ENCODE assay signal across 23 cellular contexts in genomic region chr5:31007672-31008071, GRCh38.
"Had no signal": no experiment of that assay in that cellular context is flagged by ENCODE, and none has a peak within 500 bp of the region (broad histone marks: within the 10 kb centered on the region; RNA-seq: fewer than 3 reads in every experiment).

No MANE protein-coding gene starts in this region.

- H3K9me3 ChIP-seq: colonic mucosa, mucosa of descending colon, thyroid gland, uterus had no signal

- H3K27me3 Mint-ChIP-seq: activated B cell treated with CpG ODN at 0.5 μM for 24 hours; activated CD4-positive, alpha-beta memory T cell treated with anti-CD3 and anti-CD28 coated beads for 36 hours; activated T-cell treated with anti-CD3 and anti-CD28 coated beads, Interleukin-2, amount 50 U/mL, for 24 hours; brain; central memory CD8-positive, alpha-beta T cell; naive B cell; progenitor cell of endocrine pancreas had no signal

- H3K27ac ChIP-seq: colonic mucosa, thyroid gland, uterus had no signal

- H3K4me1 ChIP-seq: colonic mucosa, thyroid gland, uterus had no signal

- H3K36me3 ChIP-seq: colonic mucosa, thyroid gland, uterus had no signal

- H3K4me3 Mint-ChIP-seq: activated B cell treated with CpG ODN at 0.5 μM for 24 hours; activated CD4-positive, alpha-beta memory T cell treated with anti-CD3 and anti-CD28 coated beads for 36 hours; activated naive CD4-positive, alpha-beta T cell treated with anti-CD3 and anti-CD28 coated beads for 36 hours; activated T-cell treated with anti-CD3 and anti-CD28 coated beads, Interleukin-2, amount 50 U/mL, for 24 hours; brain; central memory CD8-positive, alpha-beta T cell; naive B cell; neural crest cell; T-helper 2 cell treated with Interferon-gamma antibody and Interleukin-4, amounts not matched to agents 5 μg/mL and 100 μg/mL, for 36 hours had no signal

- ATAC-seq: left ventricle myocardium superior, mucosa of descending colon had no signal

- DNase-seq: activated B cell treated with CpG ODN at 0.5 μM for 24 hours; activated CD4-positive, alpha-beta memory T cell treated with anti-CD3 and anti-CD28 coated beads for 36 hours; activated CD4-positive, alpha-beta T cell treated with anti-CD3 and anti-CD28 coated beads for 4 hours; activated naive CD4-positive, alpha-beta T cell treated with anti-CD3 and anti-CD28 coated beads for 36 hours; activated T-cell treated with anti-CD3 and anti-CD28 coated beads, Interleukin-2, amount 50 U/mL, for 24 hours; colonic mucosa; erythroblast; foreskin melanocyte; head of caudate nucleus; left ventricle myocardium superior; mucosa of descending colon; naive B cell; stimulated activated CD4-positive, alpha-beta T cell treated with anti-CD3 and anti-CD28 coated beads, Interleukin-2, amount 100 ng/mL, for 24 hours; stimulated activated naive CD4-positive, alpha-beta T cell treated with Interleukin-2 at 50 U/mL for 16 hours; thyroid gland; uterus had no signal

- H3K27ac Mint-ChIP-seq: activated B cell treated with CpG ODN at 0.5 μM for 24 hours; activated CD4-positive, alpha-beta memory T cell treated with anti-CD3 and anti-CD28 coated beads for 36 hours; activated naive CD4-positive, alpha-beta T cell treated with anti-CD3 and anti-CD28 coated beads for 36 hours; activated T-cell treated with anti-CD3 and anti-CD28 coated beads, Interleukin-2, amount 50 U/mL, for 24 hours; brain; naive B cell; progenitor cell of endocrine pancreas; T-helper 2 cell treated with Interferon-gamma antibody and Interleukin-4, amounts not matched to agents 5 μg/mL and 100 μg/mL, for 36 hours had no signal

- H3K36me3 Mint-ChIP-seq: activated CD4-positive, alpha-beta memory T cell treated with anti-CD3 and anti-CD28 coated beads for 36 hours; brain; naive B cell had no signal

- H3K4me3 ChIP-seq: colonic mucosa, mucosa of descending colon, thyroid gland, uterus had no signal

- H3K27me3 ChIP-seq: colonic mucosa, thyroid gland, uterus had no signal

- FAIRE-seq: endometrium, TTC549 had no signal

- H3K4me1 Mint-ChIP-seq: activated B cell treated with CpG ODN at 0.5 μM for 24 hours; brain; central memory CD8-positive, alpha-beta T cell; naive B cell; neural crest cell had no signal
